In genomic region chr5:14305045-14305444, GRCh38 we compare ENCODE assay signal across 10 cellular contexts.
A peak's percentile ranks its signal among the peaks of the same experiment; 100 is the strongest.
DNase-seq lines count a peak whose midpoint lies in the region; TF ChIP-seq lines count a peak whose summit lies in the region.
"Had no signal": no experiment of that assay in that cellular context is flagged by ENCODE, and none has a peak within 500 bp of the region (broad histone marks: within the 10 kb centered on the region; RNA-seq: fewer than 3 reads in every experiment).

No MANE protein-coding gene starts in this region.

- CTCF ChIA-PET in AG04449 (lab: Yijun Ruan, JAX), result no interaction called here

- H3K36me3 ChIP-seq in kidney epithelial cell (ENCODE audit: control insufficient read depth, insufficient read depth, low read length), result peaks cover 2% of the 10 kb centered on the region

- TF ChIP-seq CTCF in AG04449 (IDR thresholded peaks at IDR 0.05; ENCODE audit: insufficient read depth, low read length, missing control alignments), result no peak
- no peak for TF ChIP-seq CTCF in astrocyte of the spinal cord (IDR thresholded peaks at IDR 0.05; ENCODE audit: low read depth, low read length)
- no peak for TF ChIP-seq CTCF in kidney epithelial cell (IDR thresholded peaks at IDR 0.05; ENCODE audit: insufficient read depth, low read length, poor library complexity, severe bottlenecking)
- no peak for TF ChIP-seq CTCF in GM20000 (IDR thresholded peaks at IDR 0.05; ENCODE audit: extremely low read depth, missing control alignments)

- in situ Hi-C loops in astrocyte of the spinal cord (cut with HindIII; ENCODE audit: low sequenced_read_pairs), result no loop called here

- DNase-seq in AG04449 (ENCODE audit: low read depth, low spot score) (peak; percentile 24), M059J (ENCODE audit: low read depth) (peak; percentile 75), astrocyte of the spinal cord (ENCODE audit: low read depth, low spot score) (peak; percentile 85), kidney epithelial cell (ENCODE audit: low read depth) (peak; percentile 50), GM20000 (ENCODE audit: low spot score) (no peak), NCI-H1048 (lab: John Stamatoyannopoulos, UW) (no peak), hypothalamus (lab: John Stamatoyannopoulos, UW) (no peak), SHP77 treated with DMSO at 0.1 percent for 48 hours (lab: John Stamatoyannopoulos, UW) (no peak)
- DNase-seq: Karpas-422, nucleus accumbens had no signal

- no peaks in the 10 kb centered on the region for H3K27me3 ChIP-seq in kidney epithelial cell (ENCODE audit: control insufficient read depth, insufficient read depth, low read length)

- H3K4me3 ChIP-seq in AG04449 (ENCODE audit: low read depth, low read length) (no peak overlapping the region), astrocyte of the spinal cord (ENCODE audit: low read depth, low read length) (no peak overlapping the region), kidney epithelial cell (ENCODE audit: low read depth, low read length) (no peak overlapping the region)

- POLR2A ChIA-PET in AG04449 (lab: Yijun Ruan, JAX), result no interaction called here

Comparison
In these comparisons a context has a peak if more than half of its experiments do, and no peak if none do; other contexts are left out.
1. DNase-seq: peak in AG04449 (single experiment), M059J (single experiment), astrocyte of the spinal cord (single experiment) and kidney epithelial cell (single experiment); none in GM20000 (single experiment), NCI-H1048 (single experiment), hypothalamus (0 of 51) and SHP77 treated with DMSO at 0.1 percent for 48 hours (single experiment).